In genomic region chr11:45511566-45511965, GRCh38 we compare ENCODE assay signal across 1 cellular context.
TF ChIP-seq lines count a peak whose summit lies in the region.

No MANE protein-coding gene starts in this region.

TF ChIP-seq in GM23338, 12 proteins besides CTCF, POLR2A, EP300 and RAD21:
- TF ChIP-seq ZNF331 (CRISPR knock-in tag; IDR thresholded peaks at IDR 0.05; ENCODE audit: low read depth), result no peak
- TF ChIP-seq REST (IDR thresholded peaks at IDR 0.05; ENCODE audit: unreplicated experiment), result no peak
- TF ChIP-seq, protein P1, sequence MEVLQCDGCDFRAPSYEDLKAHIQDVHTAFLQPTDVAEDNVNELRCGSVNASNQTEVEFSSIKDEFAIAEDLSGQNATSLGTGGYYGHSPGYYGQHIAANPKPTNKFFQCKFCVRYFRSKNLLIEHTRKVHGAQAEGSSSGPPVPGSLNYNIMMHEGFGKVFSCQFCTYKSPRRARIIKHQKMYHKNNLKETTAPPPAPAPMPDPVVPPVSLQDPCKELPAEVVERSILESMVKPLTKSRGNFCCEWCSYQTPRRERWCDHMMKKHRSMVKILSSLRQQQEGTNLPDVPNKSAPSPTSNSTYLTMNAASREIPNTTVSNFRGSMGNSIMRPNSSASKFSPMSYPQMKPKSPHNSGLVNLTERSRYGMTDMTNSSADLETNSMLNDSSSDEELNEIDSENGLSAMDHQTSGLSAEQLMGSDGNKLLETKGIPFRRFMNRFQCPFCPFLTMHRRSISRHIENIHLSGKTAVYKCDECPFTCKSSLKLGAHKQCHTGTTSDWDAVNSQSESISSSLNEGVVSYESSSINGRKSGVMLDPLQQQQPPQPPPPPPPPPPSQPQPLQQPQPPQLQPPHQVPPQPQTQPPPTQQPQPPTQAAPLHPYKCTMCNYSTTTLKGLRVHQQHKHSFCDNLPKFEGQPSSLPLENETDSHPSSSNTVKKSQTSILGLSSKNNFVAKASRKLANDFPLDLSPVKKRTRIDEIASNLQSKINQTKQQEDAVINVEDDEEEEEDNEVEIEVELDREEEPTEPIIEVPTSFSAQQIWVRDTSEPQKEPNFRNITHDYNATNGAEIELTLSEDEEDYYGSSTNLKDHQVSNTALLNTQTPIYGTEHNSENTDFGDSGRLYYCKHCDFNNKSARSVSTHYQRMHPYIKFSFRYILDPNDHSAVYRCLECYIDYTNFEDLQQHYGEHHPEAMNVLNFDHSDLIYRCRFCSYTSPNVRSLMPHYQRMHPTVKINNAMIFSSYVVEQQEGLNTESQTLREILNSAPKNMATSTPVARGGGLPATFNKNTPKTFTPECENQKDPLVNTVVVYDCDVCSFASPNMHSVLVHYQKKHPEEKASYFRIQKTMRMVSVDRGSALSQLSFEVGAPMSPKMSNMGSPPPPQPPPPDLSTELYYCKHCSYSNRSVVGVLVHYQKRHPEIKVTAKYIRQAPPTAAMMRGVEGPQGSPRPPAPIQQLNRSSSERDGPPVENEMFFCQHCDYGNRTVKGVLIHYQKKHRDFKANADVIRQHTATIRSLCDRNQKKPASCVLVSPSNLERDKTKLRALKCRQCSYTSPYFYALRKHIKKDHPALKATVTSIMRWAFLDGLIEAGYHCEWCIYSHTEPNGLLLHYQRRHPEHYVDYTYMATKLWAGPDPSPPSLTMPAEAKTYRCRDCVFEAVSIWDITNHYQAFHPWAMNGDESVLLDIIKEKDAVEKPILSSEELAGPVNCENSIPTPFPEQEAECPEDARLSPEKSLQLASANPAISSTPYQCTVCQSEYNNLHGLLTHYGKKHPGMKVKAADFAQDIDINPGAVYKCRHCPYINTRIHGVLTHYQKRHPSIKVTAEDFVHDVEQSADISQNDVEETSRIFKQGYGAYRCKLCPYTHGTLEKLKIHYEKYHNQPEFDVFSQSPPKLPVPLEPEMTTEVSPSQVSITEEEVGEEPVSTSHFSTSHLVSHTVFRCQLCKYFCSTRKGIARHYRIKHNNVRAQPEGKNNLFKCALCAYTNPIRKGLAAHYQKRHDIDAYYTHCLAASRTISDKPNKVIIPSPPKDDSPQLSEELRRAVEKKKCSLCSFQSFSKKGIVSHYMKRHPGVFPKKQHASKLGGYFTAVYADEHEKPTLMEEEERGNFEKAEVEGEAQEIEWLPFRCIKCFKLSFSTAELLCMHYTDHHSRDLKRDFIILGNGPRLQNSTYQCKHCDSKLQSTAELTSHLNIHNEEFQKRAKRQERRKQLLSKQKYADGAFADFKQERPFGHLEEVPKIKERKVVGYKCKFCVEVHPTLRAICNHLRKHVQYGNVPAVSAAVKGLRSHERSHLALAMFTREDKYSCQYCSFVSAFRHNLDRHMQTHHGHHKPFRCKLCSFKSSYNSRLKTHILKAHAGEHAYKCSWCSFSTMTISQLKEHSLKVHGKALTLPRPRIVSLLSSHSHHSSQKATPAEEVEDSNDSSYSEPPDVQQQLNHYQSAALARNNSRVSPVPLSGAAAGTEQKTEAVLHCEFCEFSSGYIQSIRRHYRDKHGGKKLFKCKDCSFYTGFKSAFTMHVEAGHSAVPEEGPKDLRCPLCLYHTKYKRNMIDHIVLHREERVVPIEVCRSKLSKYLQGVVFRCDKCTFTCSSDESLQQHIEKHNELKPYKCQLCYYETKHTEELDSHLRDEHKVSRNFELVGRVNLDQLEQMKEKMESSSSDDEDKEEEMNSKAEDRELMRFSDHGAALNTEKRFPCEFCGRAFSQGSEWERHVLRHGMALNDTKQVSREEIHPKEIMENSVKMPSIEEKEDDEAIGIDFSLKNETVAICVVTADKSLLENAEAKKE (CRISPR knock-in tag; IDR thresholded peaks at IDR 0.05), result no peak
- no peak for TF ChIP-seq STAT1 (IDR thresholded peaks at IDR 0.05; ENCODE audit: unreplicated experiment)
- TF ChIP-seq JUNB (IDR thresholded peaks at IDR 0.05; ENCODE audit: unreplicated experiment), result no peak
